8 cellular contexts compared by ENCODE assay signal in genomic region chr10:123154943-123155505, GRCh38. TPM values are rescaled to one million over a fixed set of nuclear protein-coding genes. Genes with fewer than 3 reads are reported as not detected.
A peak's percentile ranks its signal among the peaks of the same experiment; 100 is the strongest.
DNase-seq lines count a peak whose midpoint lies in the region; ATAC-seq and TF ChIP-seq lines count a peak whose summit lies in the region.

No MANE protein-coding gene starts in this region.

- CTCF ChIA-PET in mammary epithelial cell (lab: Charles Lee; ENCODE audit: low non-redundant PET), result interaction anchor here (0.6 kb wide), 1 partner anchor 225 kb away, joined by 3 read pairs; no protein-coding TSS in a partner anchor

- TF ChIP-seq CTCF in NB4 (IDR thresholded peaks at IDR 0.05; ENCODE audit: low read depth, low read length) (no peak), mammary epithelial cell (conservative IDR thresholded peaks at IDR 0.05 in 1 of 2, IDR thresholded peaks at IDR 0.05 in 1 of 2; ENCODE audit: extremely low read depth in 1 of 2, insufficient read depth in 1 of 2, low read depth in 1 of 2, low read length in 2 of 2) (no peak), lung (IDR thresholded peaks at IDR 0.05; ENCODE audit: control extremely low read depth, extremely low read depth) (no peak), uterus (IDR thresholded peaks at IDR 0.05) (no peak)

- TF ChIP-seq POLR2A in NB4 (IDR thresholded peaks at IDR 0.05; ENCODE audit: extremely low read depth, insufficient read length) (no peak), uterus (IDR thresholded peaks at IDR 0.05) (no peak)

- peaks cover 16% of the 10 kb centered on the region for H3K36me3 ChIP-seq in H7 (replicated peaks; ENCODE audit: control insufficient read depth, insufficient read depth, low read length)
- peaks cover 30% of the 10 kb centered on the region for H3K36me3 ChIP-seq in mammary epithelial cell (ENCODE audit: insufficient read depth, low read length)
- H3K36me3 ChIP-seq in lung (ENCODE audit: control insufficient read depth in 2 of 2, insufficient read depth in 2 of 2, low read length in 2 of 2), result peaks cover 3 to 9% of the 10 kb centered on the region in 2 donors
- no peaks in the 10 kb centered on the region for H3K36me3 ChIP-seq in uterus

- WGBS in mammary epithelial cell (ENCODE audit: low coverage, missing lambda C conversion rate), result 3% methylated on average over 24 of the region's 26 CpGs
- 9 to 18% methylated on average over 25 to 26 of the region's 26 CpGs for WGBS in lung, 2 donors

- H3K27me3 ChIP-seq in H7 (ENCODE audit: control insufficient read depth, insufficient read depth, low read length), result peaks cover 29% of the 10 kb centered on the region
- H3K27me3 ChIP-seq in mammary epithelial cell (ENCODE audit: insufficient read depth, low read length), result peaks cover 12% of the 10 kb centered on the region
- H3K27me3 ChIP-seq in lung (ENCODE audit: control insufficient read depth, insufficient read depth), result no peaks in the 10 kb centered on the region
- H3K27me3 ChIP-seq in uterus, result peaks cover 8 to 29% of the 10 kb centered on the region in 2 donors

- in situ Hi-C loops in mammary epithelial cell (cut with MboI; ENCODE audit: low sequenced_read_pairs in 2 of 2), result no loop called here

- BruUV-seq in mammary epithelial cell (replicated peaks; lab: Mats Ljungman, UMichigan), result TSS peak; percentile 22

- peak overlapping the region; percentile 99 for H3K4me3 ChIP-seq in H7 (ENCODE audit: insufficient read depth, low read depth, low read length)
- peak overlapping the region; percentile 98 for H3K4me3 ChIP-seq in NB4 (ENCODE audit: low read depth, low read length)
- H3K4me3 ChIP-seq in mammary epithelial cell (replicated peaks in 1 of 3; ENCODE audit: insufficient read depth in 1 of 3, low read depth in 2 of 3, low read length in 3 of 3), result peak overlapping the region; percentile 80 to 99 (median 95)
- peak overlapping the region; percentile 91 for H3K4me3 ChIP-seq in lung
- H3K4me3 ChIP-seq in uterus, result peak overlapping the region; percentile 87 to 98

- H3K4me1 ChIP-seq in mammary epithelial cell (ENCODE audit: insufficient read depth, low read length) (peaks cover 41% of the 10 kb centered on the region), lung (ENCODE audit: control insufficient read depth in 2 of 2, insufficient read depth in 2 of 2, low read length in 2 of 2) (peaks cover 6 to 8% of the 10 kb centered on the region in 2 donors), uterus (peaks cover 3 to 8% of the 10 kb centered on the region in 2 donors)

- peak overlapping the region; percentile 91 for H2AFZ ChIP-seq in mammary epithelial cell (ENCODE audit: low read depth, low read length)

- DNase-seq in DMS53 (lab: John Stamatoyannopoulos, UW), result peak; percentile 77
- no peak for DNase-seq in DMS53 treated with DMSO at 0.1 percent for 48 hours (lab: John Stamatoyannopoulos, UW; ENCODE audit: unreplicated experiment)
- no peak for DNase-seq in H7
- no peak for DNase-seq in NB4 (ENCODE audit: low read depth)
- DNase-seq in mammary epithelial cell, result peak; percentile 69
- DNase-seq in lung (ENCODE audit: low spot score), result no peak
- no peak for DNase-seq in uterus
- DNase-seq in globus pallidus (ENCODE audit: low spot score), result no peak

- peak; percentile 16 for ATAC-seq in lung (ENCODE audit: insufficient read depth, low FRiP score)

- H3K9ac ChIP-seq in mammary epithelial cell (ENCODE audit: insufficient read depth, low read length), result peak overlapping the region; percentile 90

- H3K27ac ChIP-seq in mammary epithelial cell (ENCODE audit: insufficient read depth, low read depth, low read length) (peak overlapping the region; percentile 88), lung (ENCODE audit: low read depth in 1 of 2, low read length in 1 of 2) (peak overlapping the region in 1 of 2 donors; percentile 92), uterus (peak overlapping the region; percentile 82 to 84)

- H4K20me1 ChIP-seq in mammary epithelial cell (ENCODE audit: insufficient read depth, low read length), result no peaks in the 10 kb centered on the region

- H3K9me3 ChIP-seq in mammary epithelial cell (replicated peaks; ENCODE audit: insufficient read depth, low read length) (no peaks in the 10 kb centered on the region), lung (ENCODE audit: control insufficient read depth in 2 of 2, insufficient read depth in 1 of 2, low read length in 1 of 2) (no peaks in the 10 kb centered on the region), uterus (no peaks in the 10 kb centered on the region)

- intact Hi-C loops in mammary epithelial cell (cut with micrococcal nuclease) (loop anchor here (5.0 kb wide), 2 partner anchors 113 to 127 kb away; no protein-coding TSS in a partner anchor), uterus (cut with DNase I; ENCODE audit: low total_unique reads) (no loop called here)

- peak overlapping the region; percentile 88 for H3K4me2 ChIP-seq in mammary epithelial cell (ENCODE audit: insufficient read depth, low read depth, low read length)

- dilution Hi-C loops in mammary epithelial cell (cut with HindIII; ENCODE audit: low sequenced_read_pairs), result no loop called here

- H3K79me2 ChIP-seq in mammary epithelial cell (ENCODE audit: insufficient read depth, low read length), result peaks cover 58% of the 10 kb centered on the region

RNA-seq across cellular contexts. Expression of gene BUB3, which starts 0.8 kb away (rescaled TPM):
- total RNA-seq in H7 (2014; rRNA removed; shearing (Covaris generic)), result 338 and 359 TPM in 2 replicates
- total RNA-seq in mammary epithelial cell (100 to 1,000 TPM; 137 to 158 TPM), lung (100 to 1,000 TPM in 1 of 2 donors, 10 to 100 TPM in 1; 56.6 to 114 TPM), uterus (100 to 1,000 TPM in 2 of 4 donors, 10 to 100 TPM in 2; 57.2 to 156 (median 99.4) TPM)
- polyA plus RNA-seq in mammary epithelial cell (237 TPM), lung (10 to 100 TPM; 35.4 to 71.6 TPM)
- 253 TPM for polyA minus RNA-seq in mammary epithelial cell

RNA-seq across cellular contexts. Expression of gene HMX2, which starts 7.1 kb away (rescaled TPM):
- 0.07 TPM in 1 of 2 replicates, not detected in the other for total RNA-seq in H7 (2014; rRNA removed; shearing (Covaris generic))
- total RNA-seq in mammary epithelial cell (not detected), lung (not detected), uterus (not detected)
- polyA plus RNA-seq in mammary epithelial cell (not detected), lung (not detected)
- not detected for polyA minus RNA-seq in mammary epithelial cell

RNA-seq across cellular contexts. Expression of gene HMX3, which starts 19.3 kb away (rescaled TPM):
- total RNA-seq in H7 (2014; rRNA removed; shearing (Covaris generic)), result not detected in 2 replicates
- under 1 TPM in 1 of 2 donors, not detected in 1; 0.26 TPM for total RNA-seq in mammary epithelial cell
- not detected for polyA plus RNA-seq in mammary epithelial cell
- polyA minus RNA-seq in mammary epithelial cell, result not detected
- not detected for total RNA-seq in lung
- not detected for polyA plus RNA-seq in lung
- total RNA-seq in uterus, result not detected

Comparison
In these comparisons a context has a peak if more than half of its experiments do, and no peak if none do; other contexts are left out.
1. DNase-seq: peak in DMS53 (single experiment) and mammary epithelial cell (single experiment); none in DMS53 treated with DMSO at 0.1 percent for 48 hours (single experiment), H7 (single experiment), NB4 (single experiment), lung (single experiment), uterus (0 of 2) and globus pallidus (single experiment).
2. Peak in every context shown above with its lines, with median percentiles within 50 percentile points of each other: H3K4me3 ChIP-seq.